Comparison of ENCODE assay signal across 1 cellular context in the genomic region with DNA sequence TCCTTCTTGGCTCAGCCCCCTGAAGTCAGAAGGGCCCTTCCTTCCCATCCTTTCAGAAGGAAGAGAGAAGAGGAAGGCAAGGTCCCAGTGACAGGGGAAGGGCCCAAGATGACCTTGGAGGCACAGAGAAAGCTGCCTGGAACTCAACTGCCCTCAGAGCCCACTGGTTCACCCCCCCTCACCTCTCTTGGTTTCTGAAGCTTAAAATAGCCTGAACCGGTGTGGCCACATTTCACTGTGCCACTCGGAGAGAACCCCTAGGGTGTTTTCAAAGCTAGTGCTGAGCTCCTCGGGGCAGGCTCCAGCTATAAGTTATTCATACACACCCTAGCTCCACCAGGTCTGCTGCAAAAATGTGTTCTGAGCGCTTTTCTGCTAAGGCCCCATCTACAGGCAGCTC.
TF ChIP-seq lines count a peak whose summit lies in the region.

No MANE protein-coding gene starts in this region.

TF ChIP-seq in HepG2, 621 proteins besides CTCF, POLR2A, EP300 and RAD21 (continued from another document):
- TF ChIP-seq, protein P1, sequence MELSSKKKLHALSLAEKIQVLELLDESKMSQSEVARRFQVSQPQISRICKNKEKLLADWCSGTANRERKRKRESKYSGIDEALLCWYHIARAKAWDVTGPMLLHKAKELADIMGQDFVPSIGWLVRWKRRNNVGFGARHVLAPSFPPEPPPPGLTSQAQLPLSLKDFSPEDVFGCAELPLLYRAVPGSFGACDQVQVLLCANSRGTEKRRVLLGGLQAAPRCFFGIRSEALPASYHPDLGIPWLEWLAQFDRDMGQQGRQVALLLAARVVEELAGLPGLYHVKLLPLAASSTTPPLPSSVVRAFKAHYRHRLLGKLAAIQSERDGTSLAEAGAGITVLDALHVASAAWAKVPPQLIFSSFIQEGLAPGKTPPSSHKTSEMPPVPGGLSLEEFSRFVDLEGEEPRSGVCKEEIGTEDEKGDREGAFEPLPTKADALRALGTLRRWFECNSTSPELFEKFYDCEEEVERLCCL (CRISPR knock-in tag; IDR thresholded peaks at IDR 0.05; ENCODE audit: borderline replicate concordance): no peak
- TF ChIP-seq ZMYM4 (CRISPR knock-in tag; IDR thresholded peaks at IDR 0.05): no peak
